In genomic region chr17:45908935-45909334, GRCh38 we compare ENCODE assay signal across 16 cellular contexts.
DNase-seq lines count a peak whose midpoint lies in the region; ATAC-seq and TF ChIP-seq lines count a peak whose summit lies in the region.
"Had no signal": no experiment of that assay in that cellular context is flagged by ENCODE, and none has a peak within 500 bp of the region (broad histone marks: within the 10 kb centered on the region; RNA-seq: fewer than 3 reads in every experiment).

No MANE protein-coding gene starts in this region.

- H3K4me1 ChIP-seq in KMS-11 (ENCODE audit: low read depth, poor library complexity, severe bottlenecking): peaks cover 17% of the 10 kb centered on the region
- H3K4me1 ChIP-seq: HAP-1 had no signal

- H3K4me3 ChIP-seq in KMS-11 (IDR thresholded peaks at IDR 0.05; ENCODE audit: insufficient read depth, low read depth, low read length): no peak overlapping the region
- H3K4me3 ChIP-seq: BLaER1 treated with 17β-estradiol and CSF1 and Interleukin-3, amounts not matched to agents 10 nM and 100 nM; HAP-1 had no signal

- TF ChIP-seq CTCF in KMS-11 (conservative IDR thresholded peaks at IDR 0.05; ENCODE audit: low read depth, low read length) (no peak), nephron (IDR thresholded peaks at IDR 0.05; ENCODE audit: unreplicated experiment in 3 of 3) (no peak)

- H3K79me2 ChIP-seq in KMS-11 (ENCODE audit: insufficient read depth, low read depth): no peaks in the 10 kb centered on the region

- H3K4me2 ChIP-seq in KMS-11: 0 out of 2 replicates have a peak overlapping the region, but pooled peaks have one; percentile 18
- H3K4me2 ChIP-seq: BLaER1 treated with 17β-estradiol and CSF1 and Interleukin-3, amounts not matched to agents 10 nM and 100 nM had no signal

- peaks cover 4% of the 10 kb centered on the region for H3K36me3 Mint-ChIP-seq in nephron (ENCODE audit: low read depth)
- H3K36me3 Mint-ChIP-seq in stimulated activated effector memory CD8-positive, alpha-beta T cell treated with anti-CD3 and anti-CD28 coated beads, Interleukin-12 subunit alpha, Interleukin-12 subunit beta, amount 100 ng/mL, for 72 hours: peaks cover 6% of the 10 kb centered on the region

- H3K36me3 ChIP-seq in KMS-11 (ENCODE audit: insufficient read depth): no peaks in the 10 kb centered on the region
- H3K36me3 ChIP-seq: BLaER1 treated with 17β-estradiol and CSF1 and Interleukin-3, amounts not matched to agents 10 nM and 100 nM; HAP-1 had no signal

- H3K9me3 Mint-ChIP-seq in nephron: peaks cover 14% of the 10 kb centered on the region
- peaks cover 3% of the 10 kb centered on the region for H3K9me3 Mint-ChIP-seq in stimulated activated effector memory CD8-positive, alpha-beta T cell treated with anti-CD3 and anti-CD28 coated beads, Interleukin-12 subunit alpha, Interleukin-12 subunit beta, amount 100 ng/mL, for 72 hours

- H3K27me3 ChIP-seq in KMS-11 (ENCODE audit: insufficient read depth, low read depth): no peaks in the 10 kb centered on the region
- H3K27me3 ChIP-seq: BLaER1 treated with 17β-estradiol and CSF1 and Interleukin-3, amounts not matched to agents 10 nM and 100 nM had no signal

- H2AFZ ChIP-seq in KMS-11 (ENCODE audit: low read depth): no peak overlapping the region

- peaks cover 37% of the 10 kb centered on the region for H3K4me1 Mint-ChIP-seq in nephron
- peaks cover 39% of the 10 kb centered on the region for H3K4me1 Mint-ChIP-seq in stimulated activated effector memory CD8-positive, alpha-beta T cell treated with anti-CD3 and anti-CD28 coated beads, Interleukin-12 subunit alpha, Interleukin-12 subunit beta, amount 100 ng/mL, for 72 hours

- H4K20me1 ChIP-seq in KMS-11 (ENCODE audit: insufficient read depth): no peaks in the 10 kb centered on the region
- H4K20me1 ChIP-seq: BLaER1 treated with 17β-estradiol and CSF1 and Interleukin-3, amounts not matched to agents 10 nM and 100 nM had no signal

- H3K27ac ChIP-seq in KMS-11: peak overlapping the region; percentile 28; the same call in 1 of the 2 replicates
- H3K27ac ChIP-seq: 22Rv1; BLaER1 treated with 17β-estradiol and CSF1 and Interleukin-3, amounts not matched to agents 10 nM and 100 nM had no signal

- no peak overlapping the region for H3K4me3 Mint-ChIP-seq in nephron
- peak overlapping the region; percentile 52 for H3K4me3 Mint-ChIP-seq in stimulated activated effector memory CD8-positive, alpha-beta T cell treated with anti-CD3 and anti-CD28 coated beads, Interleukin-12 subunit alpha, Interleukin-12 subunit beta, amount 100 ng/mL, for 72 hours
- H3K4me3 Mint-ChIP-seq: CD4-positive, CD25-positive, alpha-beta regulatory T cell had no signal

- no peak overlapping the region for H3K9ac ChIP-seq in KMS-11
- H3K9ac ChIP-seq: BLaER1 treated with 17β-estradiol and CSF1 and Interleukin-3, amounts not matched to agents 10 nM and 100 nM had no signal

- peak overlapping the region in 2 of 3 experiments; percentile 17 to 77 for H3K27ac Mint-ChIP-seq in nephron
- no peak overlapping the region for H3K27ac Mint-ChIP-seq in stimulated activated effector memory CD8-positive, alpha-beta T cell treated with anti-CD3 and anti-CD28 coated beads, Interleukin-12 subunit alpha, Interleukin-12 subunit beta, amount 100 ng/mL, for 72 hours

- DNase-seq in DMS 273 (lab: John Stamatoyannopoulos, UW; ENCODE audit: unreplicated experiment): peak; percentile 48
- no peak for DNase-seq in DMS 273 treated with DMSO at 0.1 percent for 48 hours (lab: John Stamatoyannopoulos, UW)
- DNase-seq in stimulated activated effector memory CD8-positive, alpha-beta T cell treated with anti-CD3 and anti-CD28 coated beads, Interleukin-12 subunit alpha, Interleukin-12 subunit beta, amount 100 ng/mL, for 72 hours (ENCODE audit: low spot score in 2 of 2): no peak
- DNase-seq in NCI-H524 treated with DMSO at 0.1 percent for 48 hours (lab: John Stamatoyannopoulos, UW): no peak
- DNase-seq in D341Med (ENCODE audit: low spot score): no peak
- DNase-seq: CD4-positive, CD25-positive, alpha-beta regulatory T cell; DMS153; DND-41; GDM1; GOT3 had no signal

- H3K27me3 Mint-ChIP-seq in nephron (ENCODE audit: low read depth): peaks cover 9% of the 10 kb centered on the region

- ATAC-seq in stimulated activated effector memory CD8-positive, alpha-beta T cell treated with anti-CD3 and anti-CD28 coated beads, Interleukin-12 subunit alpha, Interleukin-12 subunit beta, amount 100 ng/mL, for 72 hours: no peak
- ATAC-seq: HepG2 had no signal
